ENCODE assay signal across 9 cellular contexts in the genomic region with DNA sequence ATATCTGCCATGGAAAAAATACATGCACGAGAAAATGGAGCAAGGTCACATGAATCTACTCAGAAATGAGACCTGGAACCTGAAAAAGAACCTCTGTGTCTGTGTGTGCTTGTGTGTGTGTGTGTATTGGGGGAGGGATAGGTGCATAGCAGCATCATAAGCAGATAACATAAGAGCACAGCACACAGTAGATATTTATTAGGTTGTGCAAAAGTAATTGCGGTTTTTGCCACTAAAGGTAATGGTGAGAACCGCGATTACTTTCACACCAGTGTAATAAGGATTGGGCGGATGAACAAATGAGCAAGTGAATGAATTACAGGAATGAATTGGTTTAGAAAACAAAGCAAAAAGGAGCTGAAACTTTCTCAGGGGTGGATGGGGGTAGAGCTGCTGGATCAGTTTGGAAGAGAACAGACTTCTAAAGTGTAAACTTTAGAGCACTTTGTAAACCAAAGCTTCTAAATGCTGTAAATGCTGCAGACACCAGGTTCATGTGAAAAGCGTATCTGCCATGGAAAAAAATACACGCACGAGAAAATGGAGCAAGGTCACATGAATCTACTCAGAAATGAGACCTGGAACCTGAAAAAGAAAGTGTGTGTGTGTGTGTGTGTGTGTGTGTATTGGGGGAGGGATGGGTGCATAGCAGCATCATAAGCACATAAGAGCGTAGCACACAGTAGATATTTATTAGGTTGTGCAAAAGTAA.
DNase-seq lines count a peak whose midpoint lies in the region; ATAC-seq and TF ChIP-seq lines count a peak whose summit lies in the region.
"Had no signal": no experiment of that assay in that cellular context is flagged by ENCODE, and none has a peak within 500 bp of the region (broad histone marks: within the 10 kb centered on the region; RNA-seq: fewer than 3 reads in every experiment).

No MANE protein-coding gene starts in this region.

- no peaks in the 10 kb centered on the region for H4K20me1 ChIP-seq in osteoblast (ENCODE audit: insufficient read depth, low read length)

- H3K4me3 ChIP-seq in CD8-positive, alpha-beta memory T cell (ENCODE audit: low read length): no peak overlapping the region
- no peak overlapping the region for H3K4me3 ChIP-seq in osteoblast (ENCODE audit: insufficient read depth, low read length)

- no peak for DNase-seq in CD8-positive, alpha-beta memory T cell
- DNase-seq in osteoblast (ENCODE audit: insufficient read length, low spot score, missing footprints) (no peak), midbrain (lab: John Stamatoyannopoulos, UW) (no peak)
- DNase-seq in activated effector memory CD4-positive, alpha-beta T cell treated with Interleukin-2 at 50 U/mL for 16 hours: no peak

- TF ChIP-seq CTCF in osteoblast (IDR thresholded peaks at IDR 0.05; ENCODE audit: extremely low read depth, low read depth, low read length): no peak

- H2AFZ ChIP-seq in osteoblast (ENCODE audit: low read length): peak overlapping the region; percentile 25

- H3K79me2 ChIP-seq in osteoblast (ENCODE audit: insufficient read depth, low read length): no peaks in the 10 kb centered on the region

- ATAC-seq in HG03196 (IDR thresholded peaks at IDR 0.05; ENCODE audit: unreplicated experiment) (peak; percentile 28), HG03571 (IDR thresholded peaks at IDR 0.05; ENCODE audit: unreplicated experiment) (no peak), HG03045 (IDR thresholded peaks at IDR 0.05; ENCODE audit: unreplicated experiment) (no peak)

- no peaks in the 10 kb centered on the region for H3K36me3 Mint-ChIP-seq in CD8-positive, alpha-beta memory T cell

- H3K9me3 Mint-ChIP-seq in CD8-positive, alpha-beta memory T cell: no peaks in the 10 kb centered on the region

- POLR2A ChIA-PET in CD8-positive, alpha-beta memory T cell (lab: Charles Lee): interaction anchor here (1.1 to 1.6 kb wide), 2 partner anchors 9 to 20 kb away, joined by 4 to 6 read pairs; no protein-coding TSS in a partner anchor

- peak overlapping the region; percentile 83 for H3K4me2 ChIP-seq in osteoblast (ENCODE audit: insufficient read depth, low read length)
- H3K4me2 ChIP-seq: KMS-11 had no signal

- peaks cover 24 to 57% (median 38%) of the 10 kb centered on the region in 3 donors for H3K4me1 Mint-ChIP-seq in CD8-positive, alpha-beta memory T cell

- H3K27me3 Mint-ChIP-seq in CD8-positive, alpha-beta memory T cell: peaks cover 0 to 2% of the 10 kb centered on the region in 2 donors

- H3K27me3 ChIP-seq in CD8-positive, alpha-beta memory T cell (ENCODE audit: insufficient read depth, low read length, poor library complexity, severe bottlenecking): no peaks in the 10 kb centered on the region
- no peaks in the 10 kb centered on the region for H3K27me3 ChIP-seq in osteoblast (ENCODE audit: insufficient read depth, low read length)

- H3K36me3 ChIP-seq in CD8-positive, alpha-beta memory T cell (ENCODE audit: insufficient read depth, low read length): no peaks in the 10 kb centered on the region
- no peaks in the 10 kb centered on the region for H3K36me3 ChIP-seq in osteoblast (ENCODE audit: insufficient read depth, low read length)

- H3K27ac Mint-ChIP-seq in CD8-positive, alpha-beta memory T cell: peak overlapping the region; percentile 23 to 94 (median 74)

- peak overlapping the region; percentile 15 to 78 (median 37) for H3K4me3 Mint-ChIP-seq in CD8-positive, alpha-beta memory T cell

- peaks cover 30% of the 10 kb centered on the region for H3K4me1 ChIP-seq in CD8-positive, alpha-beta memory T cell (ENCODE audit: insufficient read depth, low read length)
- peaks cover 57% of the 10 kb centered on the region for H3K4me1 ChIP-seq in osteoblast (ENCODE audit: insufficient read depth, low read length)

- H3K27ac ChIP-seq in CD8-positive, alpha-beta memory T cell (ENCODE audit: low read depth, low read length): peak overlapping the region; percentile 6
- peak overlapping the region; percentile 85 for H3K27ac ChIP-seq in cingulate gyrus (ENCODE audit: low read depth, low read length)
- H3K27ac ChIP-seq in osteoblast (ENCODE audit: low read depth, low read length): peak overlapping the region; percentile 95
- H3K27ac ChIP-seq: KMS-11 had no signal

- CTCF ChIA-PET in CD8-positive, alpha-beta memory T cell (lab: Charles Lee): no interaction called here

- H3K9me3 ChIP-seq in CD8-positive, alpha-beta memory T cell (ENCODE audit: low read length): no peaks in the 10 kb centered on the region
- H3K9me3 ChIP-seq in osteoblast (ENCODE audit: low read depth, low read length): no peaks in the 10 kb centered on the region

Comparison
In these comparisons a context has a peak if more than half of its experiments do, and no peak if none do; other contexts are left out.
1. H3K27ac ChIP-seq: peak in every context shown above with its lines; median percentile 95 in osteoblast; 85 in cingulate gyrus; 6 in CD8-positive, alpha-beta memory T cell.